ENCODE assay signal across 3 cellular contexts in the genomic region with DNA sequence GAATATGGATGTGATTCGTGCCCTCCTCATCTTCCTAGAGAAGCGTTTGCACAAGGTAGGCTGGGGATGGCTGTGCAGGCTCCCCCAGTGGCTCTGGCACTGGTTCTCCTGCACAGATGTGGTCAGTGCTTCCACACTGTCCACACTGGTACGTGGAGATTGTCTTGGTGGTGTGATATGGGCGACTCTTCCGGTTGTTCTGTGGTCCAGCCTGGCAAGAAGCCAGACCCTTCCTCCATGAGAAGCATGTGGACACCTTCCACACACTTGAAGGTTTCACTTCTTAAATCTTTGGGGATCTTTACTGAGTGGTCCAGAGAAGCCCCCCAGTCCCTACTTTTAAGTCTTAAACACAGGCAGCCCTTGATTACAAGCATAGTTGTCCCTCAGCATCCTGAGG.
TF ChIP-seq lines count a peak whose summit lies in the region.

No MANE protein-coding gene starts in this region.

TF ChIP-seq in SK-N-SH, 30 proteins besides CTCF, POLR2A, EP300 and RAD21 (continues in another document):
- no peak for TF ChIP-seq MEF2A (IDR thresholded peaks at IDR 0.05; ENCODE audit: borderline replicate concordance, low read depth)
- TF ChIP-seq RXRA (IDR thresholded peaks at IDR 0.05; ENCODE audit: borderline replicate concordance, low read depth), result no peak
- TF ChIP-seq, protein P1, sequence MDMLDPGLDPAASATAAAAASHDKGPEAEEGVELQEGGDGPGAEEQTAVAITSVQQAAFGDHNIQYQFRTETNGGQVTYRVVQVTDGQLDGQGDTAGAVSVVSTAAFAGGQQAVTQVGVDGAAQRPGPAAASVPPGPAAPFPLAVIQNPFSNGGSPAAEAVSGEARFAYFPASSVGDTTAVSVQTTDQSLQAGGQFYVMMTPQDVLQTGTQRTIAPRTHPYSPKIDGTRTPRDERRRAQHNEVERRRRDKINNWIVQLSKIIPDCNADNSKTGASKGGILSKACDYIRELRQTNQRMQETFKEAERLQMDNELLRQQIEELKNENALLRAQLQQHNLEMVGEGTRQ (IDR thresholded peaks at IDR 0.05; ENCODE audit: borderline replicate concordance, low read depth, low read length), result no peak
- TF ChIP-seq NFIC (IDR thresholded peaks at IDR 0.05; ENCODE audit: borderline replicate concordance), result no peak
- no peak for TF ChIP-seq FOXM1 (IDR thresholded peaks at IDR 0.05; ENCODE audit: low read depth)
- TF ChIP-seq FOXJ3 (CRISPR knock-in tag; IDR thresholded peaks at IDR 0.05), result no peak
- no peak for TF ChIP-seq TAF1 (IDR thresholded peaks at IDR 0.05; ENCODE audit: borderline replicate concordance, low read depth, low read length)
- TF ChIP-seq, protein P2, sequence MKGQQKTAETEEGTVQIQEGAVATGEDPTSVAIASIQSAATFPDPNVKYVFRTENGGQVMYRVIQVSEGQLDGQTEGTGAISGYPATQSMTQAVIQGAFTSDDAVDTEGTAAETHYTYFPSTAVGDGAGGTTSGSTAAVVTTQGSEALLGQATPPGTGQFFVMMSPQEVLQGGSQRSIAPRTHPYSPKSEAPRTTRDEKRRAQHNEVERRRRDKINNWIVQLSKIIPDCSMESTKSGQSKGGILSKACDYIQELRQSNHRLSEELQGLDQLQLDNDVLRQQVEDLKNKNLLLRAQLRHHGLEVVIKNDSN (IDR thresholded peaks at IDR 0.05; ENCODE audit: borderline replicate concordance, low read depth), result no peak
- TF ChIP-seq, protein P3, sequence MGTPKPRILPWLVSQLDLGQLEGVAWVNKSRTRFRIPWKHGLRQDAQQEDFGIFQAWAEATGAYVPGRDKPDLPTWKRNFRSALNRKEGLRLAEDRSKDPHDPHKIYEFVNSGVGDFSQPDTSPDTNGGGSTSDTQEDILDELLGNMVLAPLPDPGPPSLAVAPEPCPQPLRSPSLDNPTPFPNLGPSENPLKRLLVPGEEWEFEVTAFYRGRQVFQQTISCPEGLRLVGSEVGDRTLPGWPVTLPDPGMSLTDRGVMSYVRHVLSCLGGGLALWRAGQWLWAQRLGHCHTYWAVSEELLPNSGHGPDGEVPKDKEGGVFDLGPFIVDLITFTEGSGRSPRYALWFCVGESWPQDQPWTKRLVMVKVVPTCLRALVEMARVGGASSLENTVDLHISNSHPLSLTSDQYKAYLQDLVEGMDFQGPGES (IDR thresholded peaks at IDR 0.05; ENCODE audit: low read depth, low read length), result no peak
- TF ChIP-seq JUND (IDR thresholded peaks at IDR 0.05), result no peak
- TF ChIP-seq, protein P4, sequence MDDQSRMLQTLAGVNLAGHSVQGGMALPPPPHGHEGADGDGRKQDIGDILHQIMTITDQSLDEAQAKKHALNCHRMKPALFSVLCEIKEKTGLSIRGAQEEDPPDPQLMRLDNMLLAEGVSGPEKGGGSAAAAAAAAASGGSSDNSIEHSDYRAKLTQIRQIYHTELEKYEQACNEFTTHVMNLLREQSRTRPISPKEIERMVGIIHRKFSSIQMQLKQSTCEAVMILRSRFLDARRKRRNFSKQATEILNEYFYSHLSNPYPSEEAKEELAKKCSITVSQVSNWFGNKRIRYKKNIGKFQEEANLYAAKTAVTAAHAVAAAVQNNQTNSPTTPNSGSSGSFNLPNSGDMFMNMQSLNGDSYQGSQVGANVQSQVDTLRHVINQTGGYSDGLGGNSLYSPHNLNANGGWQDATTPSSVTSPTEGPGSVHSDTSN (IDR thresholded peaks at IDR 0.05), result no peak
- TF ChIP-seq RCOR1 (IDR thresholded peaks at IDR 0.05; ENCODE audit: low read length), result no peak
- no peak for TF ChIP-seq SMC3 (IDR thresholded peaks at IDR 0.05; ENCODE audit: low read depth, low read length)
- TF ChIP-seq GABPA (IDR thresholded peaks at IDR 0.05; ENCODE audit: low read depth), result no peak
- no peak for TF ChIP-seq ELF1 (IDR thresholded peaks at IDR 0.05)
- TF ChIP-seq, protein P5, sequence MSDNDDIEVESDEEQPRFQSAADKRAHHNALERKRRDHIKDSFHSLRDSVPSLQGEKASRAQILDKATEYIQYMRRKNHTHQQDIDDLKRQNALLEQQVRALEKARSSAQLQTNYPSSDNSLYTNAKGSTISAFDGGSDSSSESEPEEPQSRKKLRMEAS (IDR thresholded peaks at IDR 0.05; ENCODE audit: low read depth), result no peak
- no peak for TF ChIP-seq NRF1 (IDR thresholded peaks at IDR 0.05; ENCODE audit: low read depth, low read length)

TF ChIP-seq in SK-N-SH treated with all-trans-retinoic acid at 6 μM for 48 hours, 23 proteins besides CTCF, POLR2A, EP300 and RAD21:
- TF ChIP-seq ARNTL (CRISPR knock-in tag; IDR thresholded peaks at IDR 0.05; ENCODE audit: borderline replicate concordance, low read depth) (no peak), ZNF565 (CRISPR knock-in tag; conservative IDR thresholded peaks at IDR 0.05; ENCODE audit: low read depth) (no peak), PPARA (CRISPR knock-in tag; IDR thresholded peaks at IDR 0.05; ENCODE audit: borderline replicate concordance) (no peak), TOX (CRISPR knock-in tag; IDR thresholded peaks at IDR 0.05; ENCODE audit: borderline replicate concordance) (no peak), ISL1 (CRISPR knock-in tag; IDR thresholded peaks at IDR 0.05) (no peak), BACH2 (CRISPR knock-in tag; IDR thresholded peaks at IDR 0.05; ENCODE audit: borderline replicate concordance) (no peak)
- TF ChIP-seq, protein P6, sequence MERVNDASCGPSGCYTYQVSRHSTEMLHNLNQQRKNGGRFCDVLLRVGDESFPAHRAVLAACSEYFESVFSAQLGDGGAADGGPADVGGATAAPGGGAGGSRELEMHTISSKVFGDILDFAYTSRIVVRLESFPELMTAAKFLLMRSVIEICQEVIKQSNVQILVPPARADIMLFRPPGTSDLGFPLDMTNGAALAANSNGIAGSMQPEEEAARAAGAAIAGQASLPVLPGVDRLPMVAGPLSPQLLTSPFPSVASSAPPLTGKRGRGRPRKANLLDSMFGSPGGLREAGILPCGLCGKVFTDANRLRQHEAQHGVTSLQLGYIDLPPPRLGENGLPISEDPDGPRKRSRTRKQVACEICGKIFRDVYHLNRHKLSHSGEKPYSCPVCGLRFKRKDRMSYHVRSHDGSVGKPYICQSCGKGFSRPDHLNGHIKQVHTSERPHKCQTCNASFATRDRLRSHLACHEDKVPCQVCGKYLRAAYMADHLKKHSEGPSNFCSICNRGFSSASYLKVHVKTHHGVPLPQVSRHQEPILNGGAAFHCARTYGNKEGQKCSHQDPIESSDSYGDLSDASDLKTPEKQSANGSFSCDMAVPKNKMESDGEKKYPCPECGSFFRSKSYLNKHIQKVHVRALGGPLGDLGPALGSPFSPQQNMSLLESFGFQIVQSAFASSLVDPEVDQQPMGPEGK (CRISPR knock-in tag; IDR thresholded peaks at IDR 0.05; ENCODE audit: borderline replicate concordance), result no peak

TF ChIP-seq in K562, 482 proteins besides CTCF, POLR2A, EP300 and RAD21:
- TF ChIP-seq, protein P7, sequence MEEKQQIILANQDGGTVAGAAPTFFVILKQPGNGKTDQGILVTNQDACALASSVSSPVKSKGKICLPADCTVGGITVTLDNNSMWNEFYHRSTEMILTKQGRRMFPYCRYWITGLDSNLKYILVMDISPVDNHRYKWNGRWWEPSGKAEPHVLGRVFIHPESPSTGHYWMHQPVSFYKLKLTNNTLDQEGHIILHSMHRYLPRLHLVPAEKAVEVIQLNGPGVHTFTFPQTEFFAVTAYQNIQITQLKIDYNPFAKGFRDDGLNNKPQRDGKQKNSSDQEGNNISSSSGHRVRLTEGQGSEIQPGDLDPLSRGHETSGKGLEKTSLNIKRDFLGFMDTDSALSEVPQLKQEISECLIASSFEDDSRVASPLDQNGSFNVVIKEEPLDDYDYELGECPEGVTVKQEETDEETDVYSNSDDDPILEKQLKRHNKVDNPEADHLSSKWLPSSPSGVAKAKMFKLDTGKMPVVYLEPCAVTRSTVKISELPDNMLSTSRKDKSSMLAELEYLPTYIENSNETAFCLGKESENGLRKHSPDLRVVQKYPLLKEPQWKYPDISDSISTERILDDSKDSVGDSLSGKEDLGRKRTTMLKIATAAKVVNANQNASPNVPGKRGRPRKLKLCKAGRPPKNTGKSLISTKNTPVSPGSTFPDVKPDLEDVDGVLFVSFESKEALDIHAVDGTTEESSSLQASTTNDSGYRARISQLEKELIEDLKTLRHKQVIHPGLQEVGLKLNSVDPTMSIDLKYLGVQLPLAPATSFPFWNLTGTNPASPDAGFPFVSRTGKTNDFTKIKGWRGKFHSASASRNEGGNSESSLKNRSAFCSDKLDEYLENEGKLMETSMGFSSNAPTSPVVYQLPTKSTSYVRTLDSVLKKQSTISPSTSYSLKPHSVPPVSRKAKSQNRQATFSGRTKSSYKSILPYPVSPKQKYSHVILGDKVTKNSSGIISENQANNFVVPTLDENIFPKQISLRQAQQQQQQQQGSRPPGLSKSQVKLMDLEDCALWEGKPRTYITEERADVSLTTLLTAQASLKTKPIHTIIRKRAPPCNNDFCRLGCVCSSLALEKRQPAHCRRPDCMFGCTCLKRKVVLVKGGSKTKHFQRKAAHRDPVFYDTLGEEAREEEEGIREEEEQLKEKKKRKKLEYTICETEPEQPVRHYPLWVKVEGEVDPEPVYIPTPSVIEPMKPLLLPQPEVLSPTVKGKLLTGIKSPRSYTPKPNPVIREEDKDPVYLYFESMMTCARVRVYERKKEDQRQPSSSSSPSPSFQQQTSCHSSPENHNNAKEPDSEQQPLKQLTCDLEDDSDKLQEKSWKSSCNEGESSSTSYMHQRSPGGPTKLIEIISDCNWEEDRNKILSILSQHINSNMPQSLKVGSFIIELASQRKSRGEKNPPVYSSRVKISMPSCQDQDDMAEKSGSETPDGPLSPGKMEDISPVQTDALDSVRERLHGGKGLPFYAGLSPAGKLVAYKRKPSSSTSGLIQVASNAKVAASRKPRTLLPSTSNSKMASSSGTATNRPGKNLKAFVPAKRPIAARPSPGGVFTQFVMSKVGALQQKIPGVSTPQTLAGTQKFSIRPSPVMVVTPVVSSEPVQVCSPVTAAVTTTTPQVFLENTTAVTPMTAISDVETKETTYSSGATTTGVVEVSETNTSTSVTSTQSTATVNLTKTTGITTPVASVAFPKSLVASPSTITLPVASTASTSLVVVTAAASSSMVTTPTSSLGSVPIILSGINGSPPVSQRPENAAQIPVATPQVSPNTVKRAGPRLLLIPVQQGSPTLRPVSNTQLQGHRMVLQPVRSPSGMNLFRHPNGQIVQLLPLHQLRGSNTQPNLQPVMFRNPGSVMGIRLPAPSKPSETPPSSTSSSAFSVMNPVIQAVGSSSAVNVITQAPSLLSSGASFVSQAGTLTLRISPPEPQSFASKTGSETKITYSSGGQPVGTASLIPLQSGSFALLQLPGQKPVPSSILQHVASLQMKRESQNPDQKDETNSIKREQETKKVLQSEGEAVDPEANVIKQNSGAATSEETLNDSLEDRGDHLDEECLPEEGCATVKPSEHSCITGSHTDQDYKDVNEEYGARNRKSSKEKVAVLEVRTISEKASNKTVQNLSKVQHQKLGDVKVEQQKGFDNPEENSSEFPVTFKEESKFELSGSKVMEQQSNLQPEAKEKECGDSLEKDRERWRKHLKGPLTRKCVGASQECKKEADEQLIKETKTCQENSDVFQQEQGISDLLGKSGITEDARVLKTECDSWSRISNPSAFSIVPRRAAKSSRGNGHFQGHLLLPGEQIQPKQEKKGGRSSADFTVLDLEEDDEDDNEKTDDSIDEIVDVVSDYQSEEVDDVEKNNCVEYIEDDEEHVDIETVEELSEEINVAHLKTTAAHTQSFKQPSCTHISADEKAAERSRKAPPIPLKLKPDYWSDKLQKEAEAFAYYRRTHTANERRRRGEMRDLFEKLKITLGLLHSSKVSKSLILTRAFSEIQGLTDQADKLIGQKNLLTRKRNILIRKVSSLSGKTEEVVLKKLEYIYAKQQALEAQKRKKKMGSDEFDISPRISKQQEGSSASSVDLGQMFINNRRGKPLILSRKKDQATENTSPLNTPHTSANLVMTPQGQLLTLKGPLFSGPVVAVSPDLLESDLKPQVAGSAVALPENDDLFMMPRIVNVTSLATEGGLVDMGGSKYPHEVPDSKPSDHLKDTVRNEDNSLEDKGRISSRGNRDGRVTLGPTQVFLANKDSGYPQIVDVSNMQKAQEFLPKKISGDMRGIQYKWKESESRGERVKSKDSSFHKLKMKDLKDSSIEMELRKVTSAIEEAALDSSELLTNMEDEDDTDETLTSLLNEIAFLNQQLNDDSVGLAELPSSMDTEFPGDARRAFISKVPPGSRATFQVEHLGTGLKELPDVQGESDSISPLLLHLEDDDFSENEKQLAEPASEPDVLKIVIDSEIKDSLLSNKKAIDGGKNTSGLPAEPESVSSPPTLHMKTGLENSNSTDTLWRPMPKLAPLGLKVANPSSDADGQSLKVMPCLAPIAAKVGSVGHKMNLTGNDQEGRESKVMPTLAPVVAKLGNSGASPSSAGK (IDR thresholded peaks at IDR 0.05), result no peak
- no peak for TF ChIP-seq PRPF4 (IDR thresholded peaks at IDR 0.05; ENCODE audit: insufficient read depth, low read depth, low read length, poor library complexity, severe bottlenecking)
- no peak for TF ChIP-seq ZKSCAN3 (CRISPR knock-in tag; IDR thresholded peaks at IDR 0.05)
- TF ChIP-seq NFIC (IDR thresholded peaks at IDR 0.05), result peak; percentile 58
